Comparison of ENCODE assay signal across 14 cellular contexts in genomic region chr7:100432053-100432452, GRCh38. TPM values are rescaled to one million over a fixed set of nuclear protein-coding genes. Genes with fewer than 3 reads are reported as not detected.
DNase-seq lines count a peak whose midpoint lies in the region; ATAC-seq, FAIRE-seq and TF ChIP-seq lines count a peak whose summit lies in the region.
"Had no signal": no experiment of that assay in that cellular context is flagged by ENCODE, and none has a peak within 500 bp of the region (broad histone marks: within the 10 kb centered on the region; RNA-seq: fewer than 3 reads in every experiment).

No MANE protein-coding gene starts in this region.

- H3K4me2 ChIP-seq in KMS-11 (0 out of 2 replicates have a peak overlapping the region, but pooled peaks have one; percentile 4), astrocyte (ENCODE audit: low read length) (peak overlapping the region; percentile 87)

- peak overlapping the region; percentile 99 for H3K27ac ChIP-seq in C4-2B
- peak overlapping the region; percentile 23; the same call in 1 of the 2 replicates for H3K27ac ChIP-seq in KMS-11
- no peak overlapping the region for H3K27ac ChIP-seq in astrocyte (ENCODE audit: low read depth, low read length)
- H3K27ac ChIP-seq in naive thymus-derived CD4-positive, alpha-beta T cell (ENCODE audit: low read depth, low read length) = peak overlapping the region; percentile 46
- H3K27ac ChIP-seq: epithelial cell of prostate had no signal

- H3K4me1 ChIP-seq in KMS-11 (ENCODE audit: low read depth, poor library complexity, severe bottlenecking) (peaks cover 45% of the 10 kb centered on the region), astrocyte (ENCODE audit: insufficient read depth, low read length) (peaks cover 22% of the 10 kb centered on the region)
- peaks cover 32 to 44% of the 10 kb centered on the region in 2 donors for H3K4me1 ChIP-seq in naive thymus-derived CD4-positive, alpha-beta T cell (ENCODE audit: control insufficient read depth in 2 of 2, insufficient read depth in 2 of 2, low read length in 2 of 2)

- peaks cover 49% of the 10 kb centered on the region for H3K79me2 ChIP-seq in KMS-11 (ENCODE audit: insufficient read depth, low read depth)
- peaks cover 64% of the 10 kb centered on the region for H3K79me2 ChIP-seq in astrocyte (ENCODE audit: insufficient read depth, low read length)

- H3K36me3 Mint-ChIP-seq in astrocyte (ENCODE audit: low read depth, unreplicated experiment) = peaks cover 10% of the 10 kb centered on the region
- H3K36me3 Mint-ChIP-seq in naive thymus-derived CD4-positive, alpha-beta T cell = peaks cover 0 to 36% (median 13%) of the 10 kb centered on the region in 5 donors

- H3K4me3 ChIP-seq in KMS-11 (IDR thresholded peaks at IDR 0.05; ENCODE audit: insufficient read depth, low read depth, low read length) (no peak overlapping the region), astrocyte (ENCODE audit: insufficient read depth, low read depth, low read length) (no peak overlapping the region)
- H3K4me3 ChIP-seq in naive thymus-derived CD4-positive, alpha-beta T cell (ENCODE audit: low read length) = no peak overlapping the region

- no peaks in the 10 kb centered on the region for H3K9me3 Mint-ChIP-seq in astrocyte (ENCODE audit: unreplicated experiment)
- H3K9me3 Mint-ChIP-seq in naive thymus-derived CD4-positive, alpha-beta T cell = peaks cover 0 to 18% (median 0%) of the 10 kb centered on the region in 11 donors

- no peak for DNase-seq in astrocyte (ENCODE audit: low read depth)
- no peak for DNase-seq in naive thymus-derived CD4-positive, alpha-beta T cell
- DNase-seq in activated effector memory CD4-positive, alpha-beta T cell treated with Interleukin-2 at 50 U/mL for 16 hours = no peak
- DNase-seq in NCI-H146 treated with DMSO at 0.1 percent for 48 hours (lab: John Stamatoyannopoulos, UW; ENCODE audit: unreplicated experiment) = no peak
- DNase-seq in DMS153 (lab: John Stamatoyannopoulos, UW) = no peak
- DNase-seq: activated gamma-delta T cell; NCI-H1048; SHP77; stimulated activated CD4-positive, alpha-beta T cell treated with anti-CD3 and anti-CD28 coated beads, Interleukin-1b, Interleukin-23, amount 100 ng/mL, for 48 hours had no signal

- no peak for FAIRE-seq in astrocyte (lab: Jason Lieb, UNC)

- H3K27me3 ChIP-seq in KMS-11 (ENCODE audit: insufficient read depth, low read depth) = no peaks in the 10 kb centered on the region
- no peaks in the 10 kb centered on the region for H3K27me3 ChIP-seq in astrocyte (ENCODE audit: insufficient read depth, low read length)
- no peaks in the 10 kb centered on the region for H3K27me3 ChIP-seq in naive thymus-derived CD4-positive, alpha-beta T cell (ENCODE audit: control insufficient read depth in 2 of 2, insufficient read depth in 2 of 2, low read length in 2 of 2)

- H4K20me1 ChIP-seq in KMS-11 (ENCODE audit: insufficient read depth) = no peaks in the 10 kb centered on the region
- H4K20me1 ChIP-seq in astrocyte (ENCODE audit: insufficient read depth, low read length) = peaks cover 44% of the 10 kb centered on the region

- peak overlapping the region; percentile 85 for H3K4me3 Mint-ChIP-seq in astrocyte (ENCODE audit: unreplicated experiment)
- peak overlapping the region; percentile 63 to 97 (median 86) for H3K4me3 Mint-ChIP-seq in naive thymus-derived CD4-positive, alpha-beta T cell

- H2AFZ ChIP-seq in KMS-11 (ENCODE audit: low read depth) = no peak overlapping the region
- H2AFZ ChIP-seq in astrocyte (ENCODE audit: low read depth, low read length) = no peak overlapping the region

- intact Hi-C loops in naive thymus-derived CD4-positive, alpha-beta T cell (cut with micrococcal nuclease) = loop anchor here in 1 of 2 donors (10.0 kb wide), 1 partner anchor 893 kb away; the partner anchor contains the start of gene IFT22

- H3K27me3 Mint-ChIP-seq in astrocyte (ENCODE audit: low read depth, unreplicated experiment) = no peaks in the 10 kb centered on the region
- peaks cover 0 to 24% (median 0%) of the 10 kb centered on the region in 5 donors for H3K27me3 Mint-ChIP-seq in naive thymus-derived CD4-positive, alpha-beta T cell

- H3K36me3 ChIP-seq in KMS-11 (ENCODE audit: insufficient read depth) (peaks cover 4% of the 10 kb centered on the region; the same call in 1 of the 2 replicates), astrocyte (ENCODE audit: insufficient read depth, low read length) (peaks cover 22% of the 10 kb centered on the region)
- H3K36me3 ChIP-seq in naive thymus-derived CD4-positive, alpha-beta T cell (ENCODE audit: control insufficient read depth in 2 of 3, insufficient read depth in 3 of 3, low read length in 3 of 3) = peaks cover 0 to 43% (median 3%) of the 10 kb centered on the region in 3 experiments

- no peak for TF ChIP-seq CTCF in C4-2B (conservative IDR thresholded peaks at IDR 0.05)
- no peak for TF ChIP-seq CTCF in KMS-11 (conservative IDR thresholded peaks at IDR 0.05; ENCODE audit: low read depth, low read length)
- TF ChIP-seq CTCF in astrocyte (IDR thresholded peaks at IDR 0.05; ENCODE audit: insufficient read depth, low read depth, low read length) = no peak

- CTCF ChIA-PET in naive thymus-derived CD4-positive, alpha-beta T cell (lab: Charles Lee) = no interaction called here

- ATAC-seq in naive thymus-derived CD4-positive, alpha-beta T cell = no peak
- ATAC-seq in GM21526 (IDR thresholded peaks at IDR 0.05; ENCODE audit: low FRiP score, unreplicated experiment) = no peak
- ATAC-seq: left lobe of liver had no signal

- peaks cover 17% of the 10 kb centered on the region for H3K4me1 Mint-ChIP-seq in astrocyte (ENCODE audit: low read depth, unreplicated experiment)
- peaks cover 33 to 70% (median 57%) of the 10 kb centered on the region in 7 donors for H3K4me1 Mint-ChIP-seq in naive thymus-derived CD4-positive, alpha-beta T cell

- H3K9me3 ChIP-seq in astrocyte (ENCODE audit: insufficient read depth, low read depth, low read length) = no peaks in the 10 kb centered on the region
- no peaks in the 10 kb centered on the region for H3K9me3 ChIP-seq in naive thymus-derived CD4-positive, alpha-beta T cell (ENCODE audit: control insufficient read depth in 2 of 3, low read length in 3 of 3)

- H3K27ac Mint-ChIP-seq in astrocyte (ENCODE audit: unreplicated experiment) = no peak overlapping the region
- H3K27ac Mint-ChIP-seq in naive thymus-derived CD4-positive, alpha-beta T cell = peak overlapping the region; percentile 84 to 100 (median 89)

- POLR2A ChIA-PET in naive thymus-derived CD4-positive, alpha-beta T cell (lab: Charles Lee) = interaction anchor here (0.7 to 1.7 kb wide), 3 partner anchors 24 to 184 kb away, joined by 3 read pairs; no protein-coding TSS in a partner anchor

- H3K9ac ChIP-seq in KMS-11 = no peak overlapping the region
- no peak overlapping the region for H3K9ac ChIP-seq in astrocyte (ENCODE audit: low read length)

RNA-seq across cellular contexts. Expression of gene MEPCE, which starts 2.4 kb away (rescaled TPM):
- total RNA-seq in astrocyte = 20.2 and 20.5 TPM in 2 replicates
- total RNA-seq in naive thymus-derived CD4-positive, alpha-beta T cell = 10 to 100 TPM; 47.9 to 68.2 (median 65.1) TPM
- 10 to 100 TPM; 12.2 to 20.5 TPM for polyA plus RNA-seq in naive thymus-derived CD4-positive, alpha-beta T cell

RNA-seq across cellular contexts. Expression of gene ZCWPW1, which starts 3.5 kb away (rescaled TPM):
- total RNA-seq in astrocyte = 2.1 and 2.6 TPM in 2 replicates
- total RNA-seq in naive thymus-derived CD4-positive, alpha-beta T cell = 10 to 100 TPM in 3 of 5 experiments, 1 to 10 TPM in 2; 4.1 to 18.6 (median 10.3) TPM
- polyA plus RNA-seq in naive thymus-derived CD4-positive, alpha-beta T cell = 1 to 10 TPM; 5.6 to 5.9 TPM

RNA-seq across cellular contexts. Expression of gene PPP1R35, which starts 4.2 kb away (rescaled TPM):
- 18.5 and 19.7 TPM in 2 replicates for total RNA-seq in astrocyte
- 10 to 100 TPM; 33.5 to 80.0 (median 65.7) TPM for total RNA-seq in naive thymus-derived CD4-positive, alpha-beta T cell
- 10 to 100 TPM; 25.1 to 52.7 TPM for polyA plus RNA-seq in naive thymus-derived CD4-positive, alpha-beta T cell

RNA-seq across cellular contexts. Expression of gene SPACDR, which starts 32.0 kb away (rescaled TPM):
- total RNA-seq in astrocyte = 2.5 and 2.6 TPM in 2 replicates
- 1 to 10 TPM; 1.6 to 7.8 (median 2.2) TPM for total RNA-seq in naive thymus-derived CD4-positive, alpha-beta T cell
- under 1 TPM in 1 of 2 donors, not detected in 1; 0.85 TPM for polyA plus RNA-seq in naive thymus-derived CD4-positive, alpha-beta T cell
- total RNA-seq: left lobe of liver had no signal

RNA-seq across cellular contexts. Expression of gene TSC22D4, which starts 47.0 kb away (rescaled TPM):
- 52.9 and 53.4 TPM in 2 replicates for total RNA-seq in astrocyte
- total RNA-seq in naive thymus-derived CD4-positive, alpha-beta T cell = 100 to 1,000 TPM in 4 of 5 experiments, 10 to 100 TPM in 1; 75.6 to 124 (median 115) TPM
- 10 to 100 TPM; 23.7 to 30.1 TPM for polyA plus RNA-seq in naive thymus-derived CD4-positive, alpha-beta T cell
